In the genomic region with DNA sequence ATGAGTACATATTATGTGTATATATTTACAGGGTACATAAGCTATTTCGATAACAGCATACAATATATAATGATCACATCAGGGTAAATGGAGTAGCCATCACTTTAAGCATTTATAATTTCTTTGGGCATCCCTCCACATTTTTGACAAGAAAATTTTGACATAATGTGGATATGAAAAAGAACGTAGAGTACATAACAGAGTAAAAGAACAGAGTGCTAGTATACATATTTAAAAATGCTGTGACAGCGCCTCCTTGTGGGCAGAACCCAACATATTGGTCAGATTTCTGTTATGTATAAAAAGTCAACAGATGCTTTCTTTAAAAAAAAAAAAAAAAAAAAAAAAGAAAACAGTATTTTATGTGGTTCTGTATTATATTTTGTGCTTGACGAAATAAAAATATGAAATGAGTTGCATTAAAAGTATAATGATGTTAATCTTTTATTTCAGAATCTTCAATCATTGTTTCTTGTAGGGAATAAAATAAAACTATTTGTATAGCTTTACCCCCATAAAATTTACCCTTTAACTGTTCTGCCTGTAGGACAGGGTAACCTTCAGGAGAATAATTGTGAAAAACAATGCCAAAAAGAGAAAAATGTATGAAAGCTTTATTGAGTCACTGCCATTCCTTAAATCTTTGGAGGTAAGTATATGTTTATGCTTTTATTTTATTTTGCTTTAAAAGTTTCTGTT, we compare ENCODE assay signal across 9 cellular contexts. TPM values are rescaled to one million over a fixed set of nuclear protein-coding genes. Genes with fewer than 3 reads are reported as not detected.
DNase-seq lines count a peak whose midpoint lies in the region; ATAC-seq and TF ChIP-seq lines count a peak whose summit lies in the region.
"Had no signal": no experiment of that assay in that cellular context is flagged by ENCODE, and none has a peak within 500 bp of the region (broad histone marks: within the 10 kb centered on the region; RNA-seq: fewer than 3 reads in every experiment).

No MANE protein-coding gene starts in this region.

- H3K9me3 Mint-ChIP-seq in chondrocyte (ENCODE audit: low read depth) = no peaks in the 10 kb centered on the region

- no peaks in the 10 kb centered on the region for H3K27me3 Mint-ChIP-seq in chondrocyte (ENCODE audit: low read depth)

- ATAC-seq in lower lobe of right lung = peak; percentile 77 to 79
- ATAC-seq in HG02981 (IDR thresholded peaks at IDR 0.05; ENCODE audit: unreplicated experiment) = no peak

- H3K36me3 Mint-ChIP-seq in chondrocyte (ENCODE audit: low read depth) = no peaks in the 10 kb centered on the region

- H3K27me3 ChIP-seq in lower lobe of right lung (ENCODE audit: low read depth) = no peaks in the 10 kb centered on the region
- H3K27me3 ChIP-seq: BLaER1 had no signal

- peak; percentile 93 for TF ChIP-seq CTCF in chondrocyte (IDR thresholded peaks at IDR 0.05)
- peak; percentile 66 for TF ChIP-seq CTCF in lower lobe of right lung (IDR thresholded peaks at IDR 0.05)

- H3K27ac ChIP-seq in lower lobe of right lung = no peak overlapping the region
- H3K27ac ChIP-seq: BLaER1 had no signal

- H3K4me3 Mint-ChIP-seq in chondrocyte (ENCODE audit: unreplicated experiment) = no peak overlapping the region

- no peak overlapping the region for H3K4me3 ChIP-seq in lower lobe of right lung
- H3K4me3 ChIP-seq: BLaER1 had no signal

- no peaks in the 10 kb centered on the region for H3K9me3 ChIP-seq in lower lobe of right lung
- H3K9me3 ChIP-seq: BLaER1 had no signal

- intact Hi-C loops in lower lobe of right lung (cut with DNase I) = loop anchor here (5.0 kb wide), 1 partner anchor 358 kb away; no protein-coding TSS in a partner anchor

- no peak overlapping the region for H3K27ac Mint-ChIP-seq in chondrocyte (ENCODE audit: unreplicated experiment)

- H3K36me3 ChIP-seq in lower lobe of right lung = no peaks in the 10 kb centered on the region
- H3K36me3 ChIP-seq: BLaER1 had no signal

- H3K4me1 Mint-ChIP-seq in chondrocyte (ENCODE audit: low read depth) = peaks cover 8% of the 10 kb centered on the region

- peaks cover 7% of the 10 kb centered on the region for H3K4me1 ChIP-seq in lower lobe of right lung
- H3K4me1 ChIP-seq: BLaER1 had no signal

- peak; percentile 34 for DNase-seq in NCI-H510A treated with DMSO at 0.1 percent for 48 hours (lab: John Stamatoyannopoulos, UW)
- DNase-seq in NCI-H510A (lab: John Stamatoyannopoulos, UW) = no peak
- peak; percentile 73 for DNase-seq in NCI-H2171 treated with DMSO at 0.1 percent for 48 hours (lab: John Stamatoyannopoulos, UW)
- peak; percentile 73 for DNase-seq in activated CD4-positive, CD25-positive, alpha-beta regulatory T cell treated with anti-CD3 and anti-CD28 coated beads, Interleukin-2, amount 50 U/mL, for 72 hours
- no peak for DNase-seq in chondrocyte (ENCODE audit: low spot score)
- DNase-seq in lower lobe of right lung = peak; percentile 67
- peak; percentile 68 for DNase-seq in stimulated activated CD8-positive, alpha-beta memory T cell treated with anti-CD3 and anti-CD28 coated beads, Interleukin-15, amount 100 ng/mL, for 1 hour (ENCODE audit: low read depth)

RNA-seq across cellular contexts. Expression of gene HBP1, which starts 18.3 kb away (rescaled TPM):
- total RNA-seq in chondrocyte = 49.0 to 51.7 TPM (median 49.4 TPM) in 3 replicates
- 81.9 TPM for total RNA-seq in lower lobe of right lung

Comparison
In these comparisons a context has a peak if more than half of its experiments do, and no peak if none do; other contexts are left out.
1. DNase-seq: peak in NCI-H510A treated with DMSO at 0.1 percent for 48 hours (single experiment), NCI-H2171 treated with DMSO at 0.1 percent for 48 hours (single experiment), activated CD4-positive, CD25-positive, alpha-beta regulatory T cell treated with anti-CD3 and anti-CD28 coated beads, Interleukin-2, amount 50 U/mL, for 72 hours (single experiment), lower lobe of right lung (single experiment) and stimulated activated CD8-positive, alpha-beta memory T cell treated with anti-CD3 and anti-CD28 coated beads, Interleukin-15, amount 100 ng/mL, for 1 hour (single experiment); none in NCI-H510A (single experiment) and chondrocyte (single experiment).